Comparison of ENCODE assay signal across 2 cellular contexts in the genomic region with DNA sequence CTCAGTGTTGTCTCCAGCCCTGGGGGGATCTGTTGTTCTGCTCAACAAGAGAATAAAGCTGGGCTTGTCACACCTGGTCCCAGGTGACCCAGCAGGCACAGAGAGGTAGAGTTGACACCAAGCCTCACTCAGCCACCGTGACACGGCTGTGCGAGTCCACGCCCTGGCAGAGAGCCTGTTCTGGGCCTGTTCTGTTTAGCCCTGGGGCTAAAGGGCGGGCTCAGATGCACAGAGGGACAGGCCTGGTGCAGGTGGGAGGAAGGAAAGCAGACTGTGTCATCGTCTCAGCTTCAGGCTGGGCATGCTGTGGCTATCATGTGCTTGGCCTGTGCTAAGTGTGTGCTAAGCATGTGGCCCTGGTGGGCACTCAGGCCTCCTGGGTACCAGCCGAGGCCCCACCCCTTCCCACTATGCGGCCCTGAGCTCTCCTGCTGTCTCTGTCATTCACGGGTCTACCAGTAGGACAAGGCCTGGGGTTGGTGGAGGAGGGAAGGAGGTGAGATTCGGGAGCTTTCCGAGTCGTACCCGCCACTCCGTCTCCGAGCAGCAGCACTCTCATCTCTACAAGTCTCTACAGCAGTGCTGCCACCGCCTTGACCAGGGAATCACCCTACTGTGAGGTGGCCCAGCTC.
TF ChIP-seq lines count a peak whose summit lies in the region.

No MANE protein-coding gene starts in this region.

TF ChIP-seq in GM23338, 12 proteins besides CTCF, POLR2A, EP300 and RAD21 (continued from another document):
- TF ChIP-seq, protein P1, sequence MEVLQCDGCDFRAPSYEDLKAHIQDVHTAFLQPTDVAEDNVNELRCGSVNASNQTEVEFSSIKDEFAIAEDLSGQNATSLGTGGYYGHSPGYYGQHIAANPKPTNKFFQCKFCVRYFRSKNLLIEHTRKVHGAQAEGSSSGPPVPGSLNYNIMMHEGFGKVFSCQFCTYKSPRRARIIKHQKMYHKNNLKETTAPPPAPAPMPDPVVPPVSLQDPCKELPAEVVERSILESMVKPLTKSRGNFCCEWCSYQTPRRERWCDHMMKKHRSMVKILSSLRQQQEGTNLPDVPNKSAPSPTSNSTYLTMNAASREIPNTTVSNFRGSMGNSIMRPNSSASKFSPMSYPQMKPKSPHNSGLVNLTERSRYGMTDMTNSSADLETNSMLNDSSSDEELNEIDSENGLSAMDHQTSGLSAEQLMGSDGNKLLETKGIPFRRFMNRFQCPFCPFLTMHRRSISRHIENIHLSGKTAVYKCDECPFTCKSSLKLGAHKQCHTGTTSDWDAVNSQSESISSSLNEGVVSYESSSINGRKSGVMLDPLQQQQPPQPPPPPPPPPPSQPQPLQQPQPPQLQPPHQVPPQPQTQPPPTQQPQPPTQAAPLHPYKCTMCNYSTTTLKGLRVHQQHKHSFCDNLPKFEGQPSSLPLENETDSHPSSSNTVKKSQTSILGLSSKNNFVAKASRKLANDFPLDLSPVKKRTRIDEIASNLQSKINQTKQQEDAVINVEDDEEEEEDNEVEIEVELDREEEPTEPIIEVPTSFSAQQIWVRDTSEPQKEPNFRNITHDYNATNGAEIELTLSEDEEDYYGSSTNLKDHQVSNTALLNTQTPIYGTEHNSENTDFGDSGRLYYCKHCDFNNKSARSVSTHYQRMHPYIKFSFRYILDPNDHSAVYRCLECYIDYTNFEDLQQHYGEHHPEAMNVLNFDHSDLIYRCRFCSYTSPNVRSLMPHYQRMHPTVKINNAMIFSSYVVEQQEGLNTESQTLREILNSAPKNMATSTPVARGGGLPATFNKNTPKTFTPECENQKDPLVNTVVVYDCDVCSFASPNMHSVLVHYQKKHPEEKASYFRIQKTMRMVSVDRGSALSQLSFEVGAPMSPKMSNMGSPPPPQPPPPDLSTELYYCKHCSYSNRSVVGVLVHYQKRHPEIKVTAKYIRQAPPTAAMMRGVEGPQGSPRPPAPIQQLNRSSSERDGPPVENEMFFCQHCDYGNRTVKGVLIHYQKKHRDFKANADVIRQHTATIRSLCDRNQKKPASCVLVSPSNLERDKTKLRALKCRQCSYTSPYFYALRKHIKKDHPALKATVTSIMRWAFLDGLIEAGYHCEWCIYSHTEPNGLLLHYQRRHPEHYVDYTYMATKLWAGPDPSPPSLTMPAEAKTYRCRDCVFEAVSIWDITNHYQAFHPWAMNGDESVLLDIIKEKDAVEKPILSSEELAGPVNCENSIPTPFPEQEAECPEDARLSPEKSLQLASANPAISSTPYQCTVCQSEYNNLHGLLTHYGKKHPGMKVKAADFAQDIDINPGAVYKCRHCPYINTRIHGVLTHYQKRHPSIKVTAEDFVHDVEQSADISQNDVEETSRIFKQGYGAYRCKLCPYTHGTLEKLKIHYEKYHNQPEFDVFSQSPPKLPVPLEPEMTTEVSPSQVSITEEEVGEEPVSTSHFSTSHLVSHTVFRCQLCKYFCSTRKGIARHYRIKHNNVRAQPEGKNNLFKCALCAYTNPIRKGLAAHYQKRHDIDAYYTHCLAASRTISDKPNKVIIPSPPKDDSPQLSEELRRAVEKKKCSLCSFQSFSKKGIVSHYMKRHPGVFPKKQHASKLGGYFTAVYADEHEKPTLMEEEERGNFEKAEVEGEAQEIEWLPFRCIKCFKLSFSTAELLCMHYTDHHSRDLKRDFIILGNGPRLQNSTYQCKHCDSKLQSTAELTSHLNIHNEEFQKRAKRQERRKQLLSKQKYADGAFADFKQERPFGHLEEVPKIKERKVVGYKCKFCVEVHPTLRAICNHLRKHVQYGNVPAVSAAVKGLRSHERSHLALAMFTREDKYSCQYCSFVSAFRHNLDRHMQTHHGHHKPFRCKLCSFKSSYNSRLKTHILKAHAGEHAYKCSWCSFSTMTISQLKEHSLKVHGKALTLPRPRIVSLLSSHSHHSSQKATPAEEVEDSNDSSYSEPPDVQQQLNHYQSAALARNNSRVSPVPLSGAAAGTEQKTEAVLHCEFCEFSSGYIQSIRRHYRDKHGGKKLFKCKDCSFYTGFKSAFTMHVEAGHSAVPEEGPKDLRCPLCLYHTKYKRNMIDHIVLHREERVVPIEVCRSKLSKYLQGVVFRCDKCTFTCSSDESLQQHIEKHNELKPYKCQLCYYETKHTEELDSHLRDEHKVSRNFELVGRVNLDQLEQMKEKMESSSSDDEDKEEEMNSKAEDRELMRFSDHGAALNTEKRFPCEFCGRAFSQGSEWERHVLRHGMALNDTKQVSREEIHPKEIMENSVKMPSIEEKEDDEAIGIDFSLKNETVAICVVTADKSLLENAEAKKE (CRISPR knock-in tag; IDR thresholded peaks at IDR 0.05), result no peak
- TF ChIP-seq CREB1 (CRISPR knock-in tag; IDR thresholded peaks at IDR 0.05; ENCODE audit: low read depth) (no peak), EZH2phosphoT487 (IDR thresholded peaks at IDR 0.05; ENCODE audit: unreplicated experiment) (no peak), JUNB (IDR thresholded peaks at IDR 0.05; ENCODE audit: unreplicated experiment) (no peak), POLR2AphosphoS5 (IDR thresholded peaks at IDR 0.05; ENCODE audit: low read depth) (no peak)
- TF ChIP-seq, protein P2, sequence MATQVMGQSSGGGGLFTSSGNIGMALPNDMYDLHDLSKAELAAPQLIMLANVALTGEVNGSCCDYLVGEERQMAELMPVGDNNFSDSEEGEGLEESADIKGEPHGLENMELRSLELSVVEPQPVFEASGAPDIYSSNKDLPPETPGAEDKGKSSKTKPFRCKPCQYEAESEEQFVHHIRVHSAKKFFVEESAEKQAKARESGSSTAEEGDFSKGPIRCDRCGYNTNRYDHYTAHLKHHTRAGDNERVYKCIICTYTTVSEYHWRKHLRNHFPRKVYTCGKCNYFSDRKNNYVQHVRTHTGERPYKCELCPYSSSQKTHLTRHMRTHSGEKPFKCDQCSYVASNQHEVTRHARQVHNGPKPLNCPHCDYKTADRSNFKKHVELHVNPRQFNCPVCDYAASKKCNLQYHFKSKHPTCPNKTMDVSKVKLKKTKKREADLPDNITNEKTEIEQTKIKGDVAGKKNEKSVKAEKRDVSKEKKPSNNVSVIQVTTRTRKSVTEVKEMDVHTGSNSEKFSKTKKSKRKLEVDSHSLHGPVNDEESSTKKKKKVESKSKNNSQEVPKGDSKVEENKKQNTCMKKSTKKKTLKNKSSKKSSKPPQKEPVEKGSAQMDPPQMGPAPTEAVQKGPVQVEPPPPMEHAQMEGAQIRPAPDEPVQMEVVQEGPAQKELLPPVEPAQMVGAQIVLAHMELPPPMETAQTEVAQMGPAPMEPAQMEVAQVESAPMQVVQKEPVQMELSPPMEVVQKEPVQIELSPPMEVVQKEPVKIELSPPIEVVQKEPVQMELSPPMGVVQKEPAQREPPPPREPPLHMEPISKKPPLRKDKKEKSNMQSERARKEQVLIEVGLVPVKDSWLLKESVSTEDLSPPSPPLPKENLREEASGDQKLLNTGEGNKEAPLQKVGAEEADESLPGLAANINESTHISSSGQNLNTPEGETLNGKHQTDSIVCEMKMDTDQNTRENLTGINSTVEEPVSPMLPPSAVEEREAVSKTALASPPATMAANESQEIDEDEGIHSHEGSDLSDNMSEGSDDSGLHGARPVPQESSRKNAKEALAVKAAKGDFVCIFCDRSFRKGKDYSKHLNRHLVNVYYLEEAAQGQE (IDR thresholded peaks at IDR 0.05; ENCODE audit: unreplicated experiment), result no peak

TF ChIP-seq in WTC11, 78 proteins besides CTCF, POLR2A, EP300 and RAD21 (continued from another document):
- TF ChIP-seq OVOL2 (CRISPR knock-in tag; IDR thresholded peaks at IDR 0.05; ENCODE audit: borderline replicate concordance), result no peak
- no peak for TF ChIP-seq ZNF416 (CRISPR knock-in tag; IDR thresholded peaks at IDR 0.05)
- TF ChIP-seq IRF2 (CRISPR knock-in tag; IDR thresholded peaks at IDR 0.05; ENCODE audit: borderline replicate concordance, low read depth), result no peak
- TF ChIP-seq, protein P3, sequence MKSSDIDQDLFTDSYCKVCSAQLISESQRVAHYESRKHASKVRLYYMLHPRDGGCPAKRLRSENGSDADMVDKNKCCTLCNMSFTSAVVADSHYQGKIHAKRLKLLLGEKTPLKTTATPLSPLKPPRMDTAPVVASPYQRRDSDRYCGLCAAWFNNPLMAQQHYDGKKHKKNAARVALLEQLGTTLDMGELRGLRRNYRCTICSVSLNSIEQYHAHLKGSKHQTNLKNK (CRISPR knock-in tag; IDR thresholded peaks at IDR 0.05), result no peak
- TF ChIP-seq SOX15 (CRISPR knock-in tag; IDR thresholded peaks at IDR 0.05), result no peak
- no peak for TF ChIP-seq PRRX2 (CRISPR knock-in tag; IDR thresholded peaks at IDR 0.05)
- TF ChIP-seq MAX (CRISPR knock-in tag; IDR thresholded peaks at IDR 0.05), result no peak
- no peak for TF ChIP-seq KAT7 (CRISPR knock-in tag; IDR thresholded peaks at IDR 0.05; ENCODE audit: borderline replicate concordance)
- no peak for TF ChIP-seq NFYB (CRISPR knock-in tag; conservative IDR thresholded peaks at IDR 0.05; ENCODE audit: low read depth)
- no peak for TF ChIP-seq MXD4 (CRISPR knock-in tag; IDR thresholded peaks at IDR 0.05; ENCODE audit: borderline replicate concordance)
- TF ChIP-seq, protein P4, sequence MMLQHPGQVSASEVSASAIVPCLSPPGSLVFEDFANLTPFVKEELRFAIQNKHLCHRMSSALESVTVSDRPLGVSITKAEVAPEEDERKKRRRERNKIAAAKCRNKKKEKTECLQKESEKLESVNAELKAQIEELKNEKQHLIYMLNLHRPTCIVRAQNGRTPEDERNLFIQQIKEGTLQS (CRISPR knock-in tag; conservative IDR thresholded peaks at IDR 0.05), result no peak
- TF ChIP-seq, protein P5, sequence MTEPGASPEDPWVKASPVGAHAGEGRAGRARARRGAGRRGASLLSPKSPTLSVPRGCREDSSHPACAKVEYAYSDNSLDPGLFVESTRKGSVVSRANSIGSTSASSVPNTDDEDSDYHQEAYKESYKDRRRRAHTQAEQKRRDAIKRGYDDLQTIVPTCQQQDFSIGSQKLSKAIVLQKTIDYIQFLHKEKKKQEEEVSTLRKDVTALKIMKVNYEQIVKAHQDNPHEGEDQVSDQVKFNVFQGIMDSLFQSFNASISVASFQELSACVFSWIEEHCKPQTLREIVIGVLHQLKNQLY (CRISPR knock-in tag; IDR thresholded peaks at IDR 0.05), result no peak
- TF ChIP-seq NR1H2 (CRISPR knock-in tag; IDR thresholded peaks at IDR 0.05), result no peak
- TF ChIP-seq, protein P6, sequence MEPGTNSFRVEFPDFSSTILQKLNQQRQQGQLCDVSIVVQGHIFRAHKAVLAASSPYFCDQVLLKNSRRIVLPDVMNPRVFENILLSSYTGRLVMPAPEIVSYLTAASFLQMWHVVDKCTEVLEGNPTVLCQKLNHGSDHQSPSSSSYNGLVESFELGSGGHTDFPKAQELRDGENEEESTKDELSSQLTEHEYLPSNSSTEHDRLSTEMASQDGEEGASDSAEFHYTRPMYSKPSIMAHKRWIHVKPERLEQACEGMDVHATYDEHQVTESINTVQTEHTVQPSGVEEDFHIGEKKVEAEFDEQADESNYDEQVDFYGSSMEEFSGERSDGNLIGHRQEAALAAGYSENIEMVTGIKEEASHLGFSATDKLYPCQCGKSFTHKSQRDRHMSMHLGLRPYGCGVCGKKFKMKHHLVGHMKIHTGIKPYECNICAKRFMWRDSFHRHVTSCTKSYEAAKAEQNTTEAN (CRISPR knock-in tag; IDR thresholded peaks at IDR 0.05), result no peak
TF ChIP-seq in WTC11: peak in this region for 0.
